9 cellular contexts compared by ENCODE assay signal in genomic region chr4:113435893-113436292, GRCh38.
DNase-seq lines count a peak whose midpoint lies in the region; ATAC-seq and TF ChIP-seq lines count a peak whose summit lies in the region.
"Had no signal": no experiment of that assay in that cellular context is flagged by ENCODE, and none has a peak within 500 bp of the region (broad histone marks: within the 10 kb centered on the region; RNA-seq: fewer than 3 reads in every experiment).

No MANE protein-coding gene starts in this region.

- WGBS in heart left ventricle, 4 donors, result 37 to 56% (median 41%) methylated on average over 7 of the region's 7 CpGs
- WGBS in spleen, 5 donors, result 47 to 70% (median 61%) methylated on average over 7 of the region's 7 CpGs

- no peaks in the 10 kb centered on the region for H3K27me3 ChIP-seq in SJSA1 (replicated peaks)
- no peaks in the 10 kb centered on the region for H3K27me3 ChIP-seq in heart left ventricle
- no peaks in the 10 kb centered on the region for H3K27me3 ChIP-seq in spleen (replicated peaks in 1 of 7)

- H3K36me3 ChIP-seq in SJSA1, result no peaks in the 10 kb centered on the region
- H3K36me3 ChIP-seq in heart left ventricle, result no peaks in the 10 kb centered on the region
- no peaks in the 10 kb centered on the region for H3K36me3 ChIP-seq in spleen

- TF ChIP-seq POLR2A in heart left ventricle (IDR thresholded peaks at IDR 0.05), result no peak
- no peak for TF ChIP-seq POLR2A in spleen (IDR thresholded peaks at IDR 0.05)

- H3K4me1 ChIP-seq in SJSA1 (replicated peaks) (peaks cover 32% of the 10 kb centered on the region), heart left ventricle (peaks cover 0 to 32% (median 15%) of the 10 kb centered on the region in 12 donors), spleen (peaks cover 0 to 16% (median 0%) of the 10 kb centered on the region in 6 donors)

- ATAC-seq in heart left ventricle (peak; percentile 60 to 87 (median 82)), GM21786 (IDR thresholded peaks at IDR 0.05; ENCODE audit: unreplicated experiment) (no peak), HG02571 (IDR thresholded peaks at IDR 0.05; ENCODE audit: unreplicated experiment) (no peak), GM21737 (IDR thresholded peaks at IDR 0.05; ENCODE audit: unreplicated experiment) (no peak)

- no peak for TF ChIP-seq CTCF in heart left ventricle (IDR thresholded peaks at IDR 0.05)
- TF ChIP-seq CTCF in spleen (IDR thresholded peaks at IDR 0.05 in 8 of 11, conservative IDR thresholded peaks at IDR 0.05 in 3 of 11), result no peak

- peak; percentile 11 for DNase-seq in NCI-H2196 (lab: John Stamatoyannopoulos, UW; ENCODE audit: unreplicated experiment)
- DNase-seq in NCI-H2196 treated with DMSO at 0.1 percent for 48 hours (lab: John Stamatoyannopoulos, UW; ENCODE audit: unreplicated experiment), result no peak
- peak; percentile 48 to 72 for DNase-seq in SJSA1 (ENCODE audit: low read depth in 1 of 2, low spot score in 2 of 2)
- peak in 4 of 5 donors; percentile 60 to 71 (median 68) for DNase-seq in heart left ventricle
- no peak for DNase-seq in spleen

- H3K4me3 ChIP-seq in SJSA1 (no peak overlapping the region), heart left ventricle (peak overlapping the region in 1 of 12 donors; percentile 4), spleen (no peak overlapping the region)

- H3K27ac ChIP-seq in SJSA1, result peak overlapping the region; percentile 37
- peak overlapping the region; percentile 8 to 89 (median 72) for H3K27ac ChIP-seq in heart left ventricle
- H3K27ac ChIP-seq in spleen, result peak overlapping the region in 7 of 8 donors; percentile 6 to 66 (median 39)
- H3K27ac ChIP-seq: KMS-11 had no signal

- no peaks in the 10 kb centered on the region for H3K9me3 ChIP-seq in SJSA1 (replicated peaks)
- peaks cover 0 to 2% (median 0%) of the 10 kb centered on the region in 12 donors for H3K9me3 ChIP-seq in heart left ventricle
- H3K9me3 ChIP-seq in spleen, result no peaks in the 10 kb centered on the region

- intact Hi-C loops in heart left ventricle (cut with DNase I) (loop anchor here in 2 of 10 donors (2.0 to 5.0 kb wide), 2 partner anchors 39 to 53 kb away; no protein-coding TSS in a partner anchor), spleen (cut with DNase I; ENCODE audit: low total_unique reads) (no loop called here)

Comparison
In these comparisons a context has a peak if more than half of its experiments do, and no peak if none do; other contexts are left out.
1. DNase-seq: peak in NCI-H2196 (single experiment), SJSA1 (2 of 2) and heart left ventricle (4 of 5); none in NCI-H2196 treated with DMSO at 0.1 percent for 48 hours (single experiment) and spleen (single experiment).
2. ATAC-seq: peak in heart left ventricle (4 of 4); none in GM21786 (single experiment), HG02571 (single experiment) and GM21737 (single experiment).
3. Peak in every context shown above with its lines, with median percentiles within 50 percentile points of each other: H3K27ac ChIP-seq.